15 cellular contexts compared by ENCODE assay signal in genomic region chr18:75071866-75072671, GRCh38.
A peak's percentile ranks its signal among the peaks of the same experiment; 100 is the strongest.
DNase-seq lines count a peak whose midpoint lies in the region; ATAC-seq and TF ChIP-seq lines count a peak whose summit lies in the region.
"Had no signal": no experiment of that assay in that cellular context is flagged by ENCODE, and none has a peak within 500 bp of the region (broad histone marks: within the 10 kb centered on the region; RNA-seq: fewer than 3 reads in every experiment).

No MANE protein-coding gene starts in this region.

- POLR2A ChIA-PET in activated B cell treated with CpG ODN at 0.5 μM for 24 hours (lab: Charles Lee), result no interaction called here

- H3K36me3 ChIP-seq in BLaER1, result no peaks in the 10 kb centered on the region
- H3K36me3 ChIP-seq in CD4-positive, CD25-positive, alpha-beta regulatory T cell (ENCODE audit: control insufficient read depth, insufficient read depth, low read length), result no peaks in the 10 kb centered on the region
- H3K36me3 ChIP-seq in muscle layer of duodenum (ENCODE audit: control insufficient read depth in 1 of 2, insufficient read depth in 2 of 2, low read length in 2 of 2), result no peaks in the 10 kb centered on the region
- H3K36me3 ChIP-seq: breast epithelium, WERI-Rb-1 had no signal

- H3K9me3 ChIP-seq in BLaER1 (peaks cover 18% of the 10 kb centered on the region), muscle layer of duodenum (ENCODE audit: control insufficient read depth in 1 of 2, low read length in 2 of 2) (peaks cover 0 to 9% of the 10 kb centered on the region in 2 donors)
- peaks cover 9 to 42% of the 10 kb centered on the region in 2 experiments for H3K9me3 ChIP-seq in CD4-positive, CD25-positive, alpha-beta regulatory T cell (ENCODE audit: control insufficient read depth in 2 of 2, low read length in 2 of 2)
- H3K9me3 ChIP-seq: psoas muscle had no signal

- no peak overlapping the region for H3K9ac ChIP-seq in BLaER1

- peak overlapping the region; percentile 42 to 100 (median 96) for H3K27ac Mint-ChIP-seq in CD4-positive, CD25-positive, alpha-beta regulatory T cell
- peak overlapping the region; percentile 89 for H3K27ac Mint-ChIP-seq in activated B cell treated with CpG ODN at 0.5 μM for 24 hours
- H3K27ac Mint-ChIP-seq: endodermal cell, GM23338 had no signal

- H3K27me3 Mint-ChIP-seq in CD4-positive, CD25-positive, alpha-beta regulatory T cell, result no peaks in the 10 kb centered on the region
- H3K27me3 Mint-ChIP-seq in activated B cell treated with CpG ODN at 0.5 μM for 24 hours, result no peaks in the 10 kb centered on the region

- intact Hi-C loops in activated B cell treated with CpG ODN at 0.5 μM for 24 hours (cut with micrococcal nuclease), result loop anchor here (1.0 to 5.0 kb wide), 4 partner anchors 100 to 1750 kb away; partner anchors contain the start of genes ZNF236 and ZNF407

- no peak for DNase-seq in CD4-positive, CD25-positive, alpha-beta regulatory T cell
- DNase-seq in activated B cell treated with CpG ODN at 0.5 μM for 24 hours (no peak), retina (no peak), substantia nigra (lab: John Stamatoyannopoulos, UW) (no peak), superior temporal gyrus (ENCODE audit: extremely low spot score) (no peak)
- DNase-seq: foreskin melanocyte, NCI-H2171, psoas muscle, WERI-Rb-1 had no signal

- H3K4me3 ChIP-seq in BLaER1 (peak overlapping the region; percentile 53; the same call in 1 of the 2 replicates), muscle layer of duodenum (ENCODE audit: low read depth in 1 of 2, low read length in 2 of 2) (no peak overlapping the region)
- H3K4me3 ChIP-seq in CD4-positive, CD25-positive, alpha-beta regulatory T cell (ENCODE audit: low read depth, low read length), result peak overlapping the region; percentile 88
- H3K4me3 ChIP-seq: GM23338, SK-N-MC had no signal

- H3K4me2 ChIP-seq in BLaER1, result peak overlapping the region; percentile 81
- H3K4me2 ChIP-seq: GM23338 had no signal

- H3K4me3 Mint-ChIP-seq in CD4-positive, CD25-positive, alpha-beta regulatory T cell, result peak overlapping the region; percentile 85 to 93 (median 90)
- H3K4me3 Mint-ChIP-seq in activated B cell treated with CpG ODN at 0.5 μM for 24 hours, result no peak overlapping the region
- H3K4me3 Mint-ChIP-seq: endodermal cell, GM23338 had no signal

- no peak for TF ChIP-seq CTCF in activated B cell treated with CpG ODN at 0.5 μM for 24 hours (IDR thresholded peaks at IDR 0.05)

- H3K36me3 Mint-ChIP-seq in CD4-positive, CD25-positive, alpha-beta regulatory T cell, result peaks cover 15% of the 10 kb centered on the region
- H3K36me3 Mint-ChIP-seq in activated B cell treated with CpG ODN at 0.5 μM for 24 hours (ENCODE audit: low read depth), result no peaks in the 10 kb centered on the region

- H3K27ac ChIP-seq in BLaER1 (peak overlapping the region; percentile 72), muscle layer of duodenum (ENCODE audit: low read length) (peak overlapping the region; percentile 48), substantia nigra (ENCODE audit: low read depth, low read length, poor library complexity, severe bottlenecking) (no peak overlapping the region)
- peak overlapping the region; percentile 88 for H3K27ac ChIP-seq in CD4-positive, CD25-positive, alpha-beta regulatory T cell (ENCODE audit: insufficient read depth, low read length, poor library complexity, severe bottlenecking)
- H3K27ac ChIP-seq: SK-N-MC, WERI-Rb-1 had no signal

- no peak for ATAC-seq in CD4-positive, CD25-positive, alpha-beta regulatory T cell (ENCODE audit: low read depth in 2 of 2)
- no peak for ATAC-seq in activated B cell treated with CpG ODN at 0.5 μM for 24 hours (ENCODE audit: low read depth)
- ATAC-seq: GM23338 had no signal

- H3K4me1 Mint-ChIP-seq in CD4-positive, CD25-positive, alpha-beta regulatory T cell, result peaks cover 9 to 62% (median 34%) of the 10 kb centered on the region in 4 donors
- peaks cover 32% of the 10 kb centered on the region for H3K4me1 Mint-ChIP-seq in activated B cell treated with CpG ODN at 0.5 μM for 24 hours

- H3K4me1 ChIP-seq in BLaER1 (peaks cover 32% of the 10 kb centered on the region), muscle layer of duodenum (ENCODE audit: control insufficient read depth in 1 of 2, insufficient read depth in 2 of 2, low read length in 2 of 2) (no peaks in the 10 kb centered on the region)
- peaks cover 37% of the 10 kb centered on the region for H3K4me1 ChIP-seq in CD4-positive, CD25-positive, alpha-beta regulatory T cell (ENCODE audit: control insufficient read depth, insufficient read depth, low read length, poor library complexity, severe bottlenecking)
- H3K4me1 ChIP-seq: breast epithelium, psoas muscle had no signal

- peaks cover 0 to 24% (median 4%) of the 10 kb centered on the region in 7 donors for H3K9me3 Mint-ChIP-seq in CD4-positive, CD25-positive, alpha-beta regulatory T cell
- peaks cover 8% of the 10 kb centered on the region for H3K9me3 Mint-ChIP-seq in activated B cell treated with CpG ODN at 0.5 μM for 24 hours

- H4K20me1 ChIP-seq in BLaER1, result no peaks in the 10 kb centered on the region

- CTCF ChIA-PET in activated B cell treated with CpG ODN at 0.5 μM for 24 hours (lab: Charles Lee), result no interaction called here

- H3K27me3 ChIP-seq in BLaER1 (no peaks in the 10 kb centered on the region), muscle layer of duodenum (ENCODE audit: low read depth, low read length) (no peaks in the 10 kb centered on the region)
- H3K27me3 ChIP-seq in CD4-positive, CD25-positive, alpha-beta regulatory T cell (ENCODE audit: control insufficient read depth, insufficient read depth, low read length), result no peaks in the 10 kb centered on the region
- H3K27me3 ChIP-seq: breast epithelium had no signal

Comparison
In these comparisons a context has a peak if more than half of its experiments do, and no peak if none do; other contexts are left out.
1. H3K4me3 ChIP-seq: peak in BLaER1 (single experiment) and CD4-positive, CD25-positive, alpha-beta regulatory T cell (single experiment); none in muscle layer of duodenum (0 of 2).